ENCODE assay signal across 9 cellular contexts in the genomic region with DNA sequence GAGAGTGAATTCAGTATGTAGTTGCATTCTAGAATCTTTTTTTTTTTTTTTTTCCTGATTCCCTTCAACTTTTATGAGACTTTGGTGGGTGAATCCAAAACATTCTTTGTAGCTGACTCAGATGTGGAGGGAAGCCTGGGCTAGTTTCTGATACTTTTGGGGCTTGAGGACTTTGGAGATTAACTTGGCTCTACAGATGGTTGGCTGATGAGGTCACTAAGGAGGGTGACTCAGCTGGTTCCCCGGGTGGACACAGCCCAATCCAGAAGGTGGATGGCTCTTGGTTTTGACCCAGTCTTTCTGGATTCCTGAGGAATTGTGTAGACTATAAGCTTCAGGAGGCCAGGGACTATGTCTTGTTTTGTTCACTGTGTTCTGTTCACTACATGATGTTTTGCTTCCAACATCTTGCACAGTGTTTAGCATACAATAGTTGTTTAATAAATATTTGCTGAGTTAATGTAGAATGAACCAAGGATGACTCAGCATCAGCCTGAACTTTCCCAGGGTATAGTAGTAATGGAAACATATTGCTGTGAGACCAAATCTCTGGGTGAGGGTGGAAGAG. TPM values are rescaled to one million over a fixed set of nuclear protein-coding genes. Genes with fewer than 3 reads are reported as not detected.
DNase-seq lines count a peak whose midpoint lies in the region; ATAC-seq and TF ChIP-seq lines count a peak whose summit lies in the region.
"Had no signal": no experiment of that assay in that cellular context is flagged by ENCODE, and none has a peak within 500 bp of the region (broad histone marks: within the 10 kb centered on the region; RNA-seq: fewer than 3 reads in every experiment).

No MANE protein-coding gene starts in this region.

- peaks cover 4% of the 10 kb centered on the region for H3K9me3 Mint-ChIP-seq in osteocyte (ENCODE audit: unreplicated experiment)
- no peaks in the 10 kb centered on the region for H3K9me3 Mint-ChIP-seq in activated T-helper 2 cell treated with anti-CD3 and anti-CD28 coated beads, Interferon-gamma antibody, Interleukin-2, Interleukin-4, amounts not matched to agents 10 μg/mL and 5 μg/mL and 100 μg/mL, durations not matched to agents 14 hours and 24 hours and 36 hours

- intact Hi-C loops in esophagus muscularis mucosa (cut with DNase I), result no loop called here
- intact Hi-C loops in activated T-helper 2 cell treated with anti-CD3 and anti-CD28 coated beads, Interferon-gamma antibody, Interleukin-2, Interleukin-4, amounts not matched to agents 10 μg/mL and 5 μg/mL and 100 μg/mL, durations not matched to agents 14 hours and 24 hours and 36 hours (cut with micrococcal nuclease), result no loop called here

- WGBS in esophagus muscularis mucosa, result 0% methylated on average over 1 of the region's 1 CpG

- TF ChIP-seq EP300 in esophagus muscularis mucosa (IDR thresholded peaks at IDR 0.05), result no peak

- H3K36me3 Mint-ChIP-seq in osteocyte (ENCODE audit: unreplicated experiment), result no peaks in the 10 kb centered on the region
- no peaks in the 10 kb centered on the region for H3K36me3 Mint-ChIP-seq in activated T-helper 2 cell treated with anti-CD3 and anti-CD28 coated beads, Interferon-gamma antibody, Interleukin-2, Interleukin-4, amounts not matched to agents 10 μg/mL and 5 μg/mL and 100 μg/mL, durations not matched to agents 14 hours and 24 hours and 36 hours (ENCODE audit: low read depth)

- no peak overlapping the region for H3K4me3 ChIP-seq in esophagus muscularis mucosa

- ATAC-seq in GM18909 (IDR thresholded peaks at IDR 0.05; ENCODE audit: poor library complexity, unreplicated experiment) (no peak), HG02973 (IDR thresholded peaks at IDR 0.05; ENCODE audit: unreplicated experiment) (no peak)

- no peak overlapping the region for H3K4me3 Mint-ChIP-seq in osteocyte (ENCODE audit: unreplicated experiment)
- no peak overlapping the region for H3K4me3 Mint-ChIP-seq in activated T-helper 2 cell treated with anti-CD3 and anti-CD28 coated beads, Interferon-gamma antibody, Interleukin-2, Interleukin-4, amounts not matched to agents 10 μg/mL and 5 μg/mL and 100 μg/mL, durations not matched to agents 14 hours and 24 hours and 36 hours (ENCODE audit: low read depth)

- TF ChIP-seq CTCF in esophagus muscularis mucosa (IDR thresholded peaks at IDR 0.05) (no peak), osteocyte (IDR thresholded peaks at IDR 0.05) (no peak)

- H3K27me3 Mint-ChIP-seq in osteocyte (ENCODE audit: unreplicated experiment), result no peaks in the 10 kb centered on the region
- peaks cover 44% of the 10 kb centered on the region for H3K27me3 Mint-ChIP-seq in activated T-helper 2 cell treated with anti-CD3 and anti-CD28 coated beads, Interferon-gamma antibody, Interleukin-2, Interleukin-4, amounts not matched to agents 10 μg/mL and 5 μg/mL and 100 μg/mL, durations not matched to agents 14 hours and 24 hours and 36 hours (ENCODE audit: low read depth)

- no peak for TF ChIP-seq POLR2A in esophagus muscularis mucosa (IDR thresholded peaks at IDR 0.05; ENCODE audit: low read depth)

- peaks cover 4 to 34% (median 28%) of the 10 kb centered on the region in 4 donors for H3K4me1 ChIP-seq in esophagus muscularis mucosa

- DNase-seq in ELF-1 (ENCODE audit: low read depth, low spot score) (peak; percentile 89), RKO (ENCODE audit: low spot score) (peak; percentile 86), esophagus muscularis mucosa (ENCODE audit: extremely low spot score) (peak; percentile 47), osteocyte (ENCODE audit: extremely low spot score, unreplicated experiment) (no peak), NAMALWA (ENCODE audit: low spot score) (no peak)
- no peak for DNase-seq in activated T-helper 2 cell treated with anti-CD3 and anti-CD28 coated beads, Interferon-gamma antibody, Interleukin-2, Interleukin-4, amounts not matched to agents 10 μg/mL and 5 μg/mL and 100 μg/mL, durations not matched to agents 14 hours and 24 hours and 36 hours (ENCODE audit: low spot score)

- H3K4me1 Mint-ChIP-seq in osteocyte (ENCODE audit: unreplicated experiment), result peaks cover 32% of the 10 kb centered on the region
- peaks cover 1% of the 10 kb centered on the region for H3K4me1 Mint-ChIP-seq in activated T-helper 2 cell treated with anti-CD3 and anti-CD28 coated beads, Interferon-gamma antibody, Interleukin-2, Interleukin-4, amounts not matched to agents 10 μg/mL and 5 μg/mL and 100 μg/mL, durations not matched to agents 14 hours and 24 hours and 36 hours (ENCODE audit: low read depth)

- no peak overlapping the region for H3K27ac ChIP-seq in esophagus muscularis mucosa (replicated peaks in 1 of 4)

- H3K36me3 ChIP-seq in esophagus muscularis mucosa, result no peaks in the 10 kb centered on the region

- peak overlapping the region; percentile 85 for H3K27ac Mint-ChIP-seq in osteocyte (ENCODE audit: unreplicated experiment)
- H3K27ac Mint-ChIP-seq in activated T-helper 2 cell treated with anti-CD3 and anti-CD28 coated beads, Interferon-gamma antibody, Interleukin-2, Interleukin-4, amounts not matched to agents 10 μg/mL and 5 μg/mL and 100 μg/mL, durations not matched to agents 14 hours and 24 hours and 36 hours, result no peak overlapping the region

- no peaks in the 10 kb centered on the region for H3K9me3 ChIP-seq in esophagus muscularis mucosa

- H3K27me3 ChIP-seq in esophagus muscularis mucosa, result no peaks in the 10 kb centered on the region

RNA-seq across cellular contexts. Expression of gene LAMA3, which starts 30.5 kb away (rescaled TPM):
- total RNA-seq in esophagus muscularis mucosa (10 to 100 TPM in 3 of 4 donors, 1 to 10 TPM in 1; 7.5 to 12.9 (median 11.7) TPM), osteocyte (not detected in 2 replicates)
- 0.05 TPM in 1 of 2 replicates, not detected in the other for total RNA-seq in activated T-helper 2 cell treated with anti-CD3 and anti-CD28 coated beads, Interferon-gamma antibody, Interleukin-2, Interleukin-4, amounts not matched to agents 10 μg/mL and 5 μg/mL and 100 μg/mL, durations not matched to agents 14 hours and 24 hours and 36 hours

RNA-seq across cellular contexts. Expression of gene ANKRD29, which starts 57.0 kb away (rescaled TPM):
- total RNA-seq in esophagus muscularis mucosa, result 10 to 100 TPM in 2 of 4 donors, 1 to 10 TPM in 2; 7.8 to 14.4 (median 10.9) TPM
- not detected in 2 replicates for total RNA-seq in osteocyte
- not detected in 2 replicates for total RNA-seq in activated T-helper 2 cell treated with anti-CD3 and anti-CD28 coated beads, Interferon-gamma antibody, Interleukin-2, Interleukin-4, amounts not matched to agents 10 μg/mL and 5 μg/mL and 100 μg/mL, durations not matched to agents 14 hours and 24 hours and 36 hours
- total RNA-seq: activated CD8-positive, alpha-beta memory T cell treated with anti-CD3 and anti-CD28 coated beads for 36 hours had no signal

Comparison
In these comparisons a context has a peak if more than half of its experiments do, and no peak if none do; other contexts are left out.
1. DNase-seq: peak in ELF-1 (single experiment), RKO (single experiment) and esophagus muscularis mucosa (single experiment); none in osteocyte (single experiment), activated T-helper 2 cell treated with anti-CD3 and anti-CD28 coated beads, Interferon-gamma antibody, Interleukin-2, Interleukin-4, amounts not matched to agents 10 μg/mL and 5 μg/mL and 100 μg/mL, durations not matched to agents 14 hours and 24 hours and 36 hours (single experiment) and NAMALWA (single experiment).